8 cellular contexts compared by ENCODE assay signal in genomic region chr11:27362749-27363575, GRCh38. TPM values are rescaled to one million over a fixed set of nuclear protein-coding genes. Genes with fewer than 3 reads are reported as not detected.
DNase-seq lines count a peak whose midpoint lies in the region; ATAC-seq, FAIRE-seq and TF ChIP-seq lines count a peak whose summit lies in the region.

CCDC34 (minus strand) TSS chr11:27363215; CDS start chr11:27363194, 21 bp downstream.

- H3K4me1 ChIP-seq in HepG2 (ENCODE audit: insufficient read depth, low read length), result peaks cover 55% of the 10 kb centered on the region

- CTCF ChIA-PET in HepG2 (lab: Yijun Ruan, JAX; ENCODE audit: low intra/inter-chr PET ratio, low total read pairs), result no interaction called here

- no peak for FAIRE-seq in HepG2 (lab: Jason Lieb, UNC)

- no TSS peak for BruUV-seq in HepG2 (replicated peaks; lab: Mats Ljungman, UMichigan)

- DNase-seq in CD1c-positive myeloid dendritic cell (ENCODE audit: extremely low spot score) (peak; percentile 97), NCI-H69 (lab: John Stamatoyannopoulos, UW) (peak; percentile 99), dedifferentiated amniotic fluid mesenchymal stem cell (ENCODE audit: extremely low spot score) (peak; percentile 81), HepG2 (ENCODE audit: low spot score) (peak; percentile 87)
- DNase-seq in activated CD4-positive, alpha-beta T cell treated with anti-CD3 and anti-CD28 coated beads, Interleukin-2, amount 50 U/mL, for 24 hours (ENCODE audit: low read depth in 1 of 2, low spot score in 1 of 2), result peak; percentile 71 to 81
- peak; percentile 80 for DNase-seq in stimulated activated CD4-positive, alpha-beta T cell treated with anti-CD3 and anti-CD28 coated beads, Interleukin-2, amount 100 ng/mL, for 4 hours (ENCODE audit: low read depth)

- peak within 1 kb of the TSS; percentile 96 for H3K4me2 ChIP-seq in HepG2 (ENCODE audit: low read depth, low read length)

- H3K9ac ChIP-seq in HepG2 (ENCODE audit: insufficient read depth, low read depth, low read length), result peak within 1 kb of the TSS; percentile 80

- TF ChIP-seq RAD21 in HepG2 (CRISPR knock-in tag; IDR thresholded peaks at IDR 0.05), result peak; percentile 84

- WGBS in HepG2 (ENCODE audit: low lambda C conversion rate), result 4% methylated on average over 15 of the region's 57 CpGs

- TF ChIP-seq CTCF in HepG2 (CRISPR knock-in tag; IDR thresholded peaks at IDR 0.05), result peak; percentile 42

- POLR2A ChIA-PET in HepG2 (lab: Yijun Ruan, JAX), result interaction anchor here (1.0 to 2.6 kb wide), 5 partner anchors 11 to 110 kb away, joined by 3 to 14 read pairs (median 12); partner anchors contain the start of gene LGR4

- peak; percentile 100 for ATAC-seq in GM19397 (IDR thresholded peaks at IDR 0.05; ENCODE audit: unreplicated experiment)
- peak; percentile 99 for ATAC-seq in HG03558 (IDR thresholded peaks at IDR 0.05; ENCODE audit: extremely low read depth, unreplicated experiment)
- peak; percentile 96 for ATAC-seq in HepG2

- peak within 1 kb of the TSS; percentile 80 for H2AFZ ChIP-seq in HepG2 (ENCODE audit: low read length)

- in situ Hi-C loops in HepG2 (cut with HindIII; ENCODE audit: extremely low pct_ligation_motif_present, low pct_unique_long_range_greater_than_20kb), result loop anchor here (5.0 kb wide), 1 partner anchor 181 kb away; no protein-coding TSS in a partner anchor

- no peaks in the 10 kb centered on the region for H3K9me3 ChIP-seq in HepG2 (ENCODE audit: low read length)

- H3K36me3 ChIP-seq in HepG2 (replicated peaks in 1 of 2; ENCODE audit: control insufficient read depth in 1 of 2, insufficient read depth in 2 of 2, low read length in 2 of 2), result peaks cover 2 to 6% of the 10 kb centered on the region in 2 experiments; a peak in 4 of 5 replicates

- H3K4me3 ChIP-seq in HepG2 (replicated peaks in 1 of 3; ENCODE audit: insufficient read depth in 1 of 3, low read depth in 2 of 3, low read length in 3 of 3), result peak within 1 kb of the TSS; percentile 59 to 88 (median 66)

- peaks cover 13% of the 10 kb centered on the region for H3K79me2 ChIP-seq in HepG2 (ENCODE audit: insufficient read depth, low read length)

- peak; percentile 51 to 69; a peak in 3 of 4 replicates for TF ChIP-seq POLR2A in HepG2 (IDR thresholded peaks at IDR 0.05; ENCODE audit: insufficient read depth in 1 of 2, low read depth in 2 of 2, low read length in 2 of 2)

- intact Hi-C loops in HepG2 (cut with micrococcal nuclease; ENCODE audit: unreplicated experiment), result loop anchor here (1.0 to 5.0 kb wide), 3 partner anchors 41 to 179 kb away; no protein-coding TSS in a partner anchor

- no peaks in the 10 kb centered on the region; a peak in 1 of 5 replicates for H3K27me3 ChIP-seq in HepG2 (ENCODE audit: control insufficient read depth in 1 of 2, insufficient read depth in 2 of 2, low read length in 2 of 2)

- no peaks in the 10 kb centered on the region; the same call in 1 of the 2 replicates for H4K20me1 ChIP-seq in HepG2 (ENCODE audit: insufficient read depth, low read length)

- peak within 1 kb of the TSS; percentile 76 for H3K27ac ChIP-seq in HepG2 (ENCODE audit: extremely low read length, insufficient read depth, low read length)

- TF ChIP-seq EP300 in HepG2 (IDR thresholded peaks at IDR 0.05; ENCODE audit: low read depth in 2 of 2, low read length in 2 of 2) (no peak), HepG2 (CRISPR knock-in tag; IDR thresholded peaks at IDR 0.05; ENCODE audit: borderline replicate concordance) (no peak)

TF ChIP-seq in HepG2, 621 proteins besides CTCF, POLR2A, EP300 and RAD21 (continues in another document):
- TF ChIP-seq ZNF274 (CRISPR knock-in tag; IDR thresholded peaks at IDR 0.05) (peak; percentile 75; the same call in 1 of the 2 replicates), IRF2 (CRISPR knock-in tag; IDR thresholded peaks at IDR 0.05) (peak; percentile 90), ZNF615 (CRISPR knock-in tag; IDR thresholded peaks at IDR 0.05; ENCODE audit: borderline replicate concordance) (peak; percentile 82; the same call in 1 of the 2 replicates), ZNF850 (CRISPR knock-in tag; conservative IDR thresholded peaks at IDR 0.05) (no peak), E2F1 (CRISPR knock-in tag; IDR thresholded peaks at IDR 0.05) (peak; percentile 95), ZFP36L1 (CRISPR knock-in tag; IDR thresholded peaks at IDR 0.05) (peak; percentile 87), GTF2F1 (IDR thresholded peaks at IDR 0.05; ENCODE audit: low read length) (no peak), FOXC1 (CRISPR knock-in tag; IDR thresholded peaks at IDR 0.05; ENCODE audit: borderline replicate concordance) (peak; percentile 69; the same call in 1 of the 2 replicates), CAMTA2 (CRISPR knock-in tag; IDR thresholded peaks at IDR 0.05; ENCODE audit: borderline replicate concordance) (no peak), NRL (CRISPR knock-in tag; IDR thresholded peaks at IDR 0.05; ENCODE audit: borderline replicate concordance) (peak; percentile 80; the same call in 1 of the 2 replicates), HIC2 (CRISPR knock-in tag; IDR thresholded peaks at IDR 0.05; ENCODE audit: low read depth) (no peak)

RNA-seq across cellular contexts. Expression of gene CCDC34, which starts in this region (rescaled TPM):
- total RNA-seq in HepG2 (2016; rRNA removed; fragmentation: Illumina TruSeq; extraction: Trizol), result 34.3 and 37.9 TPM in 2 replicates
- 10.7 and 11.6 TPM in 2 replicates for total RNA-seq in HepG2 (2016; cell fraction: cytosol; rRNA removed; fragmentation: Illumina TruSeq; extraction: Trizol; ENCODE audit: low read depth)
- 35.1 and 40.9 TPM in 2 replicates for total RNA-seq in HepG2 (2016; cell fraction: insoluble cytoplasmic fraction; rRNA removed; fragmentation: Illumina TruSeq; extraction: Trizol)
- total RNA-seq in HepG2 (2016; cell fraction: membrane; rRNA removed; fragmentation: Illumina TruSeq; extraction: Trizol), result 18.2 and 19.0 TPM in 2 replicates
- 16.1 and 19.6 TPM in 2 replicates for total RNA-seq in HepG2 (2016; cell fraction: nucleus; rRNA removed; fragmentation: Illumina TruSeq; extraction: Trizol)
- polyA plus RNA-seq in HepG2 (2011; rRNA removed), result 3.2 and 7.6 TPM in 2 replicates
- 3.7 and 5.9 TPM in 2 replicates for polyA plus RNA-seq in HepG2 (2011; cell fraction: cytosol; rRNA removed)
- polyA plus RNA-seq in HepG2 (2011; cell fraction: nucleus; rRNA removed), result 2.3 and 2.6 TPM in 2 replicates
- polyA plus RNA-seq in HepG2 (2012), result 7.7 and 20.2 TPM in 2 replicates
- 7.5 and 10.1 TPM in 2 replicates for polyA plus RNA-seq in HepG2 (2016; cell fraction: cytosol; fragmentation: Illumina TruSeq; extraction: Trizol; ENCODE audit: low read depth)
- polyA plus RNA-seq in HepG2 (2016; cell fraction: insoluble cytoplasmic fraction; fragmentation: Illumina TruSeq; extraction: Trizol; ENCODE audit: low read depth), result 54.7 and 54.9 TPM in 2 replicates
- 14.2 and 15.6 TPM in 2 replicates for polyA plus RNA-seq in HepG2 (2016; cell fraction: membrane; fragmentation: Illumina TruSeq; extraction: Trizol; ENCODE audit: low read depth)
- polyA plus RNA-seq in HepG2 (2016; cell fraction: nucleus; fragmentation: Illumina TruSeq; extraction: Trizol; ENCODE audit: insufficient read depth, low read depth), result 22.5 and 25.2 TPM in 2 replicates
- polyA minus RNA-seq in HepG2 (2011; rRNA and poly(A)+ RNA removed; ENCODE audit: low replicate concordance), result 6.1 and 10.4 TPM in 2 replicates
- 3.0 and 3.5 TPM in 2 replicates for polyA minus RNA-seq in HepG2 (2011; cell fraction: cytosol; rRNA and poly(A)+ RNA removed)
- polyA minus RNA-seq in HepG2 (2011; cell fraction: nucleus; rRNA and poly(A)+ RNA removed), result 15.7 and 17.0 TPM in 2 replicates

Comparison
In these comparisons a context has a peak if more than half of its experiments do, and no peak if none do; other contexts are left out.
1. Peak in every context shown above with its lines: DNase-seq, ATAC-seq, H3K4me3 ChIP-seq and H3K27ac ChIP-seq.